20 cellular contexts compared by ENCODE assay signal in genomic region chr2:67083978-67084377, GRCh38.
A peak's percentile ranks its signal among the peaks of the same experiment; 100 is the strongest.
DNase-seq lines count a peak whose midpoint lies in the region; ATAC-seq and TF ChIP-seq lines count a peak whose summit lies in the region.
"Had no signal": no experiment of that assay in that cellular context is flagged by ENCODE, and none has a peak within 500 bp of the region (broad histone marks: within the 10 kb centered on the region; RNA-seq: fewer than 3 reads in every experiment).

No MANE protein-coding gene starts in this region.

- H3K23ac ChIP-seq in IMR-90 (ENCODE audit: low read depth, low read length) (no peak overlapping the region), mesenchymal stem cell (ENCODE audit: low read length in 2 of 2) (no peak overlapping the region)

- H4K91ac ChIP-seq in IMR-90 (ENCODE audit: insufficient read depth, low read depth, low read length) (no peak overlapping the region), mesenchymal stem cell (ENCODE audit: low read length) (no peak overlapping the region)

- no peak for TF ChIP-seq CTCF in IMR-90 (conservative IDR thresholded peaks at IDR 0.05; ENCODE audit: low read depth, low read length)
- no peak for TF ChIP-seq CTCF in esophagus muscularis mucosa (IDR thresholded peaks at IDR 0.05)

- H3K9ac ChIP-seq in IMR-90 (ENCODE audit: low read depth, low read length) (no peak overlapping the region), mesenchymal stem cell (ENCODE audit: low read length) (no peak overlapping the region), stomach smooth muscle (ENCODE audit: low read length in 2 of 2) (no peak overlapping the region)
- H3K9ac ChIP-seq: BLaER1 treated with 17β-estradiol and CSF1 and Interleukin-3, amounts not matched to agents 10 nM and 100 nM; SK-N-SH had no signal

- no peak overlapping the region for H2AFZ ChIP-seq in IMR-90 (replicated peaks; ENCODE audit: low read length, poor library complexity)
- no peak overlapping the region for H2AFZ ChIP-seq in mesenchymal stem cell (ENCODE audit: low read depth, low read length)

- in situ Hi-C loops in IMR-90 (cut with MboI; ENCODE audit: low sequenced_read_pairs), result no loop called here

- H3K9me3 ChIP-seq in IMR-90 (ENCODE audit: control insufficient read depth, insufficient read depth, low read length) (peaks cover 4% of the 10 kb centered on the region), esophagus muscularis mucosa (peaks cover 0 to 6% (median 3%) of the 10 kb centered on the region in 4 donors), mesenchymal stem cell (ENCODE audit: control insufficient read depth, low read length) (peaks cover 8% of the 10 kb centered on the region), stomach smooth muscle (ENCODE audit: control insufficient read depth in 2 of 2, low read length in 2 of 2) (peaks cover 4 to 5% of the 10 kb centered on the region in 2 donors)
- H3K9me3 ChIP-seq: SK-N-SH had no signal

- H3K4ac ChIP-seq in IMR-90 (ENCODE audit: low read depth, low read length) (no peak overlapping the region), mesenchymal stem cell (ENCODE audit: low read depth in 1 of 2, low read length in 2 of 2) (no peak overlapping the region)

- peak; percentile 24 for ATAC-seq in IMR-90 (ENCODE audit: low read depth)
- ATAC-seq in GM21737 (IDR thresholded peaks at IDR 0.05; ENCODE audit: unreplicated experiment), result no peak

- no peak overlapping the region for H3K56ac ChIP-seq in IMR-90 (ENCODE audit: extremely low read depth, insufficient read depth, low read length)

- TF ChIP-seq POLR2A in IMR-90 (IDR thresholded peaks at IDR 0.05; ENCODE audit: low read depth, low read length) (no peak), esophagus muscularis mucosa (IDR thresholded peaks at IDR 0.05; ENCODE audit: low read depth) (no peak)

- no peaks in the 10 kb centered on the region for H3K79me1 ChIP-seq in IMR-90 (ENCODE audit: low read depth in 1 of 2, low read length in 2 of 2)
- H3K79me1 ChIP-seq in mesenchymal stem cell (replicated peaks; ENCODE audit: low read length, poor library complexity, severe bottlenecking), result no peaks in the 10 kb centered on the region

- POLR2A ChIA-PET in IMR-90 (lab: Charles Lee; ENCODE audit: unreplicated experiment), result no interaction called here

- BruUV-seq in IMR-90 (replicated peaks; lab: Mats Ljungman, UMichigan), result no TSS peak

- TF ChIP-seq EP300 in esophagus muscularis mucosa (IDR thresholded peaks at IDR 0.05), result no peak

- CTCF ChIA-PET in IMR-90 (lab: Yijun Ruan, JAX), result no interaction called here

- no peaks in the 10 kb centered on the region for H3K9me1 ChIP-seq in IMR-90 (ENCODE audit: insufficient read depth, low read length)

- TF ChIP-seq RAD21 in IMR-90 (IDR thresholded peaks at IDR 0.05; ENCODE audit: low read length), result no peak

- H3K18ac ChIP-seq in IMR-90 (ENCODE audit: low read depth, low read length), result no peak overlapping the region; the same call in 1 of the 2 replicates
- H3K18ac ChIP-seq in mesenchymal stem cell (ENCODE audit: low read depth in 1 of 2, low read length in 2 of 2), result no peak overlapping the region

- DNase-seq in IMR-90, result peak; percentile 52
- DNase-seq in esophagus muscularis mucosa (ENCODE audit: extremely low spot score), result peak; percentile 12
- DNase-seq in mesenchymal stem cell, result peak; percentile 2
- DNase-seq in NCI-H1105 treated with DMSO at 0.1 percent for 48 hours (lab: John Stamatoyannopoulos, UW), result no peak
- DNase-seq in D341Med (ENCODE audit: low spot score), result no peak
- DNase-seq: CD4-positive, alpha-beta memory T cell; DMS53; GF-D8; Kasumi-1; NCI-H1417; NCI-H187 treated with DMSO at 0.1 percent for 48 hours; NCI-H2107; NCI-H226; NCI-H510A treated with DMSO at 0.1 percent for 48 hours; NCI-H748 treated with DMSO at 0.1 percent for 48 hours; SIG-M5; SK-N-SH had no signal

- H3K4me1 ChIP-seq in IMR-90 (ENCODE audit: control insufficient read depth, insufficient read depth, low read length) (no peaks in the 10 kb centered on the region; the same call in 1 of the 2 replicates), esophagus muscularis mucosa (peaks cover 0 to 7% (median 2%) of the 10 kb centered on the region in 4 donors), mesenchymal stem cell (ENCODE audit: control insufficient read depth, insufficient read depth, low read depth, low read length) (no peaks in the 10 kb centered on the region), stomach smooth muscle (ENCODE audit: control insufficient read depth, insufficient read depth, low read length) (peaks cover 11% of the 10 kb centered on the region)
- H3K4me1 ChIP-seq: BLaER1 treated with 17β-estradiol and CSF1 and Interleukin-3, amounts not matched to agents 10 nM and 100 nM had no signal

- H2BK15ac ChIP-seq in IMR-90 (ENCODE audit: low read depth, low read length) (no peak overlapping the region), mesenchymal stem cell (ENCODE audit: low read depth, poor library complexity, severe bottlenecking) (no peak overlapping the region)

- H3K27me3 ChIP-seq in IMR-90 (ENCODE audit: control insufficient read depth, insufficient read depth, low read length) (no peaks in the 10 kb centered on the region), esophagus muscularis mucosa (no peaks in the 10 kb centered on the region), mesenchymal stem cell (ENCODE audit: control insufficient read depth in 1 of 2, insufficient read depth in 1 of 2, low read length in 2 of 2) (no peaks in the 10 kb centered on the region), stomach smooth muscle (ENCODE audit: control insufficient read depth in 1 of 2, insufficient read depth in 2 of 2, low read length in 2 of 2) (no peaks in the 10 kb centered on the region)
- H3K27me3 ChIP-seq: BLaER1 treated with 17β-estradiol and CSF1 and Interleukin-3, amounts not matched to agents 10 nM and 100 nM had no signal

- H4K20me1 ChIP-seq in IMR-90 (ENCODE audit: insufficient read depth, low read length), result no peaks in the 10 kb centered on the region
- H4K20me1 ChIP-seq: BLaER1 treated with 17β-estradiol and CSF1 and Interleukin-3, amounts not matched to agents 10 nM and 100 nM had no signal

- H3K14ac ChIP-seq in IMR-90 (replicated peaks; ENCODE audit: low read depth, low read length) (no peak overlapping the region), mesenchymal stem cell (ENCODE audit: low read length in 2 of 2) (no peak overlapping the region)

- H2AK9ac ChIP-seq in IMR-90 (replicated peaks; ENCODE audit: low read depth, low read length, poor library complexity), result no peak overlapping the region

- H3K36me3 ChIP-seq in IMR-90 (ENCODE audit: control insufficient read depth, insufficient read depth, low read length) (no peaks in the 10 kb centered on the region), esophagus muscularis mucosa (no peaks in the 10 kb centered on the region), mesenchymal stem cell (ENCODE audit: control insufficient read depth in 1 of 2, insufficient read depth in 2 of 2, low read depth in 1 of 2, low read length in 2 of 2) (no peaks in the 10 kb centered on the region), stomach smooth muscle (ENCODE audit: control insufficient read depth in 2 of 2, insufficient read depth in 2 of 2, low read length in 2 of 2) (no peaks in the 10 kb centered on the region)
- H3K36me3 ChIP-seq: BLaER1 treated with 17β-estradiol and CSF1 and Interleukin-3, amounts not matched to agents 10 nM and 100 nM had no signal

- H3K4me3 ChIP-seq in IMR-90 (ENCODE audit: insufficient read depth, low read depth, low read length), result no peak overlapping the region
- no peak overlapping the region for H3K4me3 ChIP-seq in esophagus muscularis mucosa
- H3K4me3 ChIP-seq in mesenchymal stem cell (ENCODE audit: insufficient read depth in 1 of 2, low read depth in 1 of 2, low read length in 2 of 2), result no peak overlapping the region
- peak overlapping the region in 1 of 2 donors; percentile 44 for H3K4me3 ChIP-seq in stomach smooth muscle (ENCODE audit: low read length in 2 of 2)
- H3K4me3 ChIP-seq: BLaER1 treated with 17β-estradiol and CSF1 and Interleukin-3, amounts not matched to agents 10 nM and 100 nM had no signal

- H3K27ac ChIP-seq in IMR-90 (ENCODE audit: insufficient read depth, low read length) (peak overlapping the region; percentile 43; the same call in 1 of the 2 replicates), esophagus muscularis mucosa (replicated peaks in 1 of 4) (no peak overlapping the region), mesenchymal stem cell (ENCODE audit: low read length, poor library complexity, severe bottlenecking) (no peak overlapping the region), stomach smooth muscle (ENCODE audit: low read length) (peak overlapping the region; percentile 33)
- H3K27ac ChIP-seq: BLaER1 treated with 17β-estradiol and CSF1 and Interleukin-3, amounts not matched to agents 10 nM and 100 nM had no signal

- H2BK5ac ChIP-seq in IMR-90 (ENCODE audit: low read depth, low read length, poor library complexity, severe bottlenecking) (no peak overlapping the region), mesenchymal stem cell (ENCODE audit: low read depth, low read length, poor library complexity, severe bottlenecking) (no peak overlapping the region)

- dilution Hi-C loops in IMR-90 (cut with HindIII; ENCODE audit: low sequenced_read_pairs, unreplicated experiment), result no loop called here

- no peak overlapping the region for H4K5ac ChIP-seq in IMR-90 (ENCODE audit: low read depth, low read length)

- WGBS in IMR-90 (ENCODE audit: extremely low coverage in 2 of 2, insufficient read length in 1 of 2), 2 experiments, result 20% methylated on average over 1 of the region's 2 CpGs; no CpG with 5 or more reads in 1 of the 2 experiments
- 36% methylated on average over 2 of the region's 2 CpGs for WGBS in esophagus muscularis mucosa
- 82% methylated on average over 2 of the region's 2 CpGs for WGBS in mesenchymal stem cell

- no peak overlapping the region for H2AK5ac ChIP-seq in IMR-90 (ENCODE audit: low read depth, low read length)
- no peak overlapping the region for H2AK5ac ChIP-seq in mesenchymal stem cell (ENCODE audit: low read length, severe bottlenecking)

- no peak overlapping the region for H2BK12ac ChIP-seq in mesenchymal stem cell (ENCODE audit: low read length in 2 of 2)

- no peak overlapping the region for H2BK120ac ChIP-seq in IMR-90 (ENCODE audit: low read depth, low read length)
- no peak overlapping the region for H2BK120ac ChIP-seq in mesenchymal stem cell (ENCODE audit: low read depth, low read length)

- no peak overlapping the region for H4K8ac ChIP-seq in IMR-90 (ENCODE audit: low read depth in 2 of 2, low read length in 2 of 2)
- H4K8ac ChIP-seq in mesenchymal stem cell (ENCODE audit: low read length), result no peak overlapping the region

- H2BK20ac ChIP-seq in IMR-90 (ENCODE audit: low read depth, low read length), result no peak overlapping the region

- peak overlapping the region; percentile 61; the same call in 1 of the 2 replicates for H3K4me2 ChIP-seq in IMR-90 (ENCODE audit: low read depth, low read length)
- no peak overlapping the region for H3K4me2 ChIP-seq in mesenchymal stem cell (ENCODE audit: low read length, poor library complexity, severe bottlenecking)
- H3K4me2 ChIP-seq: BLaER1 treated with 17β-estradiol and CSF1 and Interleukin-3, amounts not matched to agents 10 nM and 100 nM; SK-N-SH had no signal

- intact Hi-C loops in IMR-90 (cut with micrococcal nuclease), result no loop called here
- intact Hi-C loops in esophagus muscularis mucosa (cut with DNase I), result no loop called here

TF ChIP-seq in IMR-90, 13 proteins besides CTCF, POLR2A, EP300 and RAD21 (continues in another document):
- TF ChIP-seq MAZ (IDR thresholded peaks at IDR 0.05; ENCODE audit: borderline replicate concordance, low read depth, low read length) (no peak), MAFK (IDR thresholded peaks at IDR 0.05; ENCODE audit: low read depth, low read length) (no peak)

Comparison
In these comparisons a context has a peak if more than half of its experiments do, and no peak if none do; other contexts are left out.
1. DNase-seq: peak in IMR-90 (single experiment), esophagus muscularis mucosa (single experiment) and mesenchymal stem cell (single experiment); none in NCI-H1105 treated with DMSO at 0.1 percent for 48 hours (single experiment) and D341Med (single experiment).
2. H3K27ac ChIP-seq: peak in IMR-90 (single experiment) and stomach smooth muscle (single experiment); none in esophagus muscularis mucosa (0 of 4) and mesenchymal stem cell (single experiment).